In the genomic region with DNA sequence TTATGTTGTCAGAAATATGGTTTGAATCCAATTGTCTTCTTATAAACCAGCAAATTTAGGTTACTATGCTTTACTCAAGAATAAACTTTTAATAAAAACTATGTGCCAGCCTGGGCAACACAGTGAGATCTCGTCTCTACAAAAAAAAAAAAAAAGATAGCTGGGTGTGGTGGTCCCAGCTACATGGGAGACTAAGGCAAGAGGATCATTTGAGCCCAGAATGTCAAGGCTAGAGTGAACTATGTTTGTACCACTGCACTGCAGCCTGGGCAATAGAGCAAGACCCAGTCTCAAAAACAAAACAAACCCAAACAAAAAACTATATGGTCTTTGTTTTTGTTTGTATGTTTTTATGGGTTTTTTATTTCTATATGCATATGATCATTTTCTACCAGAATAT, we compare ENCODE assay signal across 1 cellular context.
TF ChIP-seq lines count a peak whose summit lies in the region.

No MANE protein-coding gene starts in this region.

TF ChIP-seq in A549, 52 proteins besides CTCF, POLR2A, EP300 and RAD21 (continued from another document):
- TF ChIP-seq NR3C1 (IDR thresholded peaks at IDR 0.05) (no peak), KDM5A (IDR thresholded peaks at IDR 0.05) (no peak), GATA3 (IDR thresholded peaks at IDR 0.05; ENCODE audit: borderline replicate concordance) (no peak), MYC (IDR thresholded peaks at IDR 0.05; ENCODE audit: borderline replicate concordance, low read length) (no peak), PHF8 (IDR thresholded peaks at IDR 0.05; ENCODE audit: borderline replicate concordance, low read depth) (no peak)
- TF ChIP-seq, protein P1, sequence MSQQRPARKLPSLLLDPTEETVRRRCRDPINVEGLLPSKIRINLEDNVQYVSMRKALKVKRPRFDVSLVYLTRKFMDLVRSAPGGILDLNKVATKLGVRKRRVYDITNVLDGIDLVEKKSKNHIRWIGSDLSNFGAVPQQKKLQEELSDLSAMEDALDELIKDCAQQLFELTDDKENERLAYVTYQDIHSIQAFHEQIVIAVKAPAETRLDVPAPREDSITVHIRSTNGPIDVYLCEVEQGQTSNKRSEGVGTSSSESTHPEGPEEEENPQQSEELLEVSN (IDR thresholded peaks at IDR 0.05; ENCODE audit: borderline replicate concordance, low read depth): no peak
